8 cellular contexts compared by ENCODE assay signal in genomic region chr12:7933255-7933726, GRCh38. TPM values are rescaled to one million over a fixed set of nuclear protein-coding genes. Genes with fewer than 3 reads are reported as not detected.
DNase-seq lines count a peak whose midpoint lies in the region; TF ChIP-seq lines count a peak whose summit lies in the region.

No MANE protein-coding gene starts in this region.

- H3K9me3 Mint-ChIP-seq in HFFc6 = no peaks in the 10 kb centered on the region

- H3K27ac Mint-ChIP-seq in HFFc6 = no peak overlapping the region

- TF ChIP-seq CTCF in GM12801 (IDR thresholded peaks at IDR 0.05; ENCODE audit: extremely low read depth, insufficient read length) (peak; percentile 67), HFFc6 (IDR thresholded peaks at IDR 0.05) (peak; percentile 88)

- H3K36me3 Mint-ChIP-seq in HFFc6 (ENCODE audit: low read depth) = peaks cover 27% of the 10 kb centered on the region

- peaks cover 8% of the 10 kb centered on the region for H3K4me1 Mint-ChIP-seq in HFFc6 (ENCODE audit: low read depth)

- peaks cover 4% of the 10 kb centered on the region for H3K27me3 Mint-ChIP-seq in HFFc6 (ENCODE audit: insufficient read depth)

- peak; percentile 95 for DNase-seq in HFFc6
- peak; percentile 93 for DNase-seq in MV-4-11 (lab: John Stamatoyannopoulos, UW)
- peak; percentile 69 for DNase-seq in T follicular helper cell (ENCODE audit: low read depth)
- peak in 45 of 58 donors; percentile 20 to 83 (median 43) for DNase-seq in anterior cingulate cortex (lab: John Stamatoyannopoulos, UW)
- DNase-seq in hippocampal formation (lab: John Stamatoyannopoulos, UW) = peak; percentile 46 to 88
- DNase-seq in renal cortical epithelial cell (ENCODE audit: low read depth) = peak; percentile 89
- DNase-seq in DMS79 (lab: John Stamatoyannopoulos, UW) = no peak

- no peak overlapping the region for H3K4me3 Mint-ChIP-seq in HFFc6

RNA-seq across cellular contexts. Expression of gene SLC2A3, which starts 2.7 kb away (rescaled TPM):
- total RNA-seq in HFFc6 (2021; fragmentation: NEBNext Ultra II Directional; extraction: Animal tissue kit (Norgen Biotek cat#: 25700)) = 10 to 100 TPM; 37.0 to 50.5 (median 38.5) TPM
- total RNA-seq in renal cortical epithelial cell = 5.6 and 8.7 TPM in 2 replicates
